Comparison of ENCODE assay signal across 14 cellular contexts in the genomic region with DNA sequence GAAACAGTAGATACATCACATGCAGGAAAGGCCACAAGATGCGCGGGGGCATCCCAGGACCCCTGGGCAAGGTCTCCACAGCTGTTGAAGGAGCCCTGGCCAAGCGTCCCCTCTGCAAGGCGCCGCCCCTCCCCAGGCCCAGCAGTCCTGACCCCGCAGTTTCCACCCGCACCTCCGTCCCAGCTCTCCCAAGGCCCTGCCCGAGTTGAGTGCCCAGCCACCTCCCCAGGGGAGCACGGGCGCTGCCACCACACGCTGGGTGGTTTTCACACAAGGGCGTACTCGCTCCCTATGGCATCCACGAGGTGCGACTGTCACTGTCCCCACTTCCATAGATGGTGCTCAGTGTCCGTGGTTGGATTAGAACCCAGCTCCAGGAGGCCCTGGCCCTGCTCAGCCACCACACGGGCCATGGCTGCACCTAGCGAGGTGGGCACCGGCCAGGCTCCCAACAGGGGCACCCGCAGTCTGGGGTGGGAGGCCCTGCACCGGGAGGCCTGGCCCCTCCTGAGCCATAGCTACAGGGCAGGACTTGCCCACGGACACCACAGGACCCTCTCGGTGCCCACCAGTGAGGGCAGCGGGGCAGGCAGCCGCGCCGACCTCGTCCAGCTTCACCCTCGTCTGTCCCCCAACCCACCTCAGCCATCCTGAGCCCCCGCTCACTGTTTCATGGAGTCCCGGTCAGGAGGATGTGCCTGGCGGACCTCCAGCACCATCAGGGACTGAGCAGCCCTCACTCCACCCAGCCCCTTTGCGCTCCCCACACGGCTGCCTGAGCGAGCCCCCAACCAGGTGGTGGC. TPM values are rescaled to one million over a fixed set of nuclear protein-coding genes. Genes with fewer than 3 reads are reported as not detected.
"Had no signal": no experiment of that assay in that cellular context is flagged by ENCODE, and none has a peak within 500 bp of the region (broad histone marks: within the 10 kb centered on the region; RNA-seq: fewer than 3 reads in every experiment).

No MANE protein-coding gene starts in this region.

- H3K27me3 ChIP-seq: ascending aorta, vagina had no signal

- H3K9me3 ChIP-seq: ascending aorta, esophagus muscularis mucosa, stomach, vagina had no signal

- H3K4me3 ChIP-seq: ascending aorta, esophagus muscularis mucosa, stomach, vagina had no signal

- ATAC-seq: activated T-cell treated with anti-CD3 and anti-CD28 coated beads, Interleukin-2, amount 50 U/mL, for 4 hours; SK-N-SH treated with all-trans-retinoic acid at 6 μM for 48 hours had no signal

- H3K36me3 ChIP-seq: ascending aorta, esophagus muscularis mucosa, stomach, vagina had no signal

- H3K4me1 ChIP-seq: ascending aorta, esophagus muscularis mucosa, stomach, vagina had no signal

- H3K27ac ChIP-seq: ascending aorta, esophagus muscularis mucosa, stomach, vagina had no signal

- DNase-seq: activated B cell treated with CpG ODN at 0.5 μM for 24 hours; activated CD4-positive, alpha-beta T cell treated with anti-CD3 and anti-CD28 coated beads, Interleukin-2, amount 10 ng/mL, durations not matched to agents 24 days and 14 days; activated naive CD4-positive, alpha-beta T cell treated with anti-CD3 and anti-CD28 coated beads, Interleukin-2, amount 10 ng/mL, durations not matched to agents 7 days and 5 days; activated T-cell treated with anti-CD3 and anti-CD28 coated beads, Interleukin-2, amount 50 U/mL, for 4 hours; cerebellar nuclear complex; effector memory CD4-positive, alpha-beta T cell; hippocampal formation; stomach; T-helper 9 cell; trophoblast cell had no signal

RNA-seq across cellular contexts. Expression of gene KIF1A, which starts 36.0 kb away (rescaled TPM):
- total RNA-seq: activated B cell treated with CpG ODN at 0.5 μM for 24 hours had no signal
